ENCODE assay signal across 24 cellular contexts in the genomic region with DNA sequence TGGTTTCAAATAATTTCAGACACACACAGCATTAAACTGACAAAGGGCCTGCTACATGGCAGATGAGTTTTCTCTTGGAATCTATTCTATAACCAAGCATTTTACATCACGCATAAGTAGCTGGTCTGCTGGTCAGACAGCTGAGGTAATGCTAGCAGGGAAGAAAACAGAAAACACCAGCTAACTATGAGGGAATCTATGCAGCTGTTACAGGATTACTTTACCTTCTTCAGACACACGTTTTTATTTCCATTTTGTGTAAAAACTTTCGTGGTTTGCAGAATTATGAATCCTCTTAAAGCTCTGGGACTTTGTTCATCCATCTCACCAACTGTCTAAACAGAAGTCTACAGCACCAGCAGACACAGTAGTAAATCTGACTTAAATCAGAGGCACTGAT.
"Had no signal": no experiment of that assay in that cellular context is flagged by ENCODE, and none has a peak within 500 bp of the region (broad histone marks: within the 10 kb centered on the region; RNA-seq: fewer than 3 reads in every experiment).

No MANE protein-coding gene starts in this region.

- DNase-seq: immature natural killer cell; left ventricle myocardium inferior; mesendoderm; naive B cell; natural killer cell; nephron progenitor cell; occipital lobe; right lobe of liver; small intestine; spleen; stimulated activated CD4-positive, alpha-beta T cell treated with anti-CD3 and anti-CD28 coated beads, Interleukin-4, amount 100 ng/mL, for 4 hours; stimulated activated CD8-positive, alpha-beta memory T cell treated with anti-CD3 and anti-CD28 coated beads, Interleukin-4, amount 100 ng/mL, for 48 hours; stimulated activated naive CD4-positive, alpha-beta T cell treated with Interleukin-2 at 50 U/mL for 16 hours; stimulated activated naive CD8-positive, alpha-beta T cell treated with anti-CD3 and anti-CD28 coated beads, Interleukin-15, amount 100 ng/mL, for 72 hours; substantia nigra; testis; thyroid gland; transverse colon; upper lobe of left lung had no signal

- H3K4me1 ChIP-seq: left ventricle myocardium inferior, right atrium auricular region, spleen, testis, thyroid gland, transverse colon, upper lobe of left lung, vagina had no signal

- H3K36me3 ChIP-seq: left ventricle myocardium inferior, neural progenitor cell, neutrophil, right atrium auricular region, right lobe of liver, spleen, thyroid gland, transverse colon, upper lobe of left lung, vagina had no signal

- H3K9me3 ChIP-seq: left ventricle myocardium inferior, neutrophil, right atrium auricular region, right lobe of liver, spleen, testis, thyroid gland, transverse colon, upper lobe of left lung, vagina had no signal

- H3K27ac ChIP-seq: left ventricle myocardium inferior, neural progenitor cell, neutrophil, right atrium auricular region, right lobe of liver, spleen, testis, thyroid gland, transverse colon, upper lobe of left lung, vagina had no signal

- H3K4me3 ChIP-seq: left ventricle myocardium inferior, lung, neural progenitor cell, right atrium auricular region, right lobe of liver, spleen, testis, thyroid gland, transverse colon, upper lobe of left lung, vagina had no signal

- H3K27me3 ChIP-seq: neural progenitor cell, right atrium auricular region, right lobe of liver, testis, thyroid gland, transverse colon, upper lobe of left lung, vagina had no signal
